Comparison of ENCODE assay signal across 20 cellular contexts in the genomic region with DNA sequence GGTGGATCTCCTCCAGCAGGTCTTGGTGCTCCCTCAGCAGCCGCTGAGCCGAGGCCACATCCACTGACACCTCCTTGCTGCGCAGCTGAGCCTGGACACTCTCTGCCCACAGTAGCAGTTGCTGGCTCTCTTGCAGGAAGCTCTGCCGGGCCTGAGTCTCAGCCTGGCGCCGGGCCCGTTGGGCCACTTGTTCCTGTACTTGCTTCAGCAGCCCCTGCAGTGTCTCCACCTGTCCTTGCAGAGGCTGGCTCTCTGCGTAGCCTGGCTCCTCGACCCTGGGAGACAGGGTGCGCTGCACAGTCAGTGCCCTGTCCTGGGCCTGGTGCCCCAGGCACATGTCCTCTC. TPM values are rescaled to one million over a fixed set of nuclear protein-coding genes. Genes with fewer than 3 reads are reported as not detected.
A peak's percentile ranks its signal among the peaks of the same experiment; 100 is the strongest.
DNase-seq lines count a peak whose midpoint lies in the region; TF ChIP-seq lines count a peak whose summit lies in the region.
"Had no signal": no experiment of that assay in that cellular context is flagged by ENCODE, and none has a peak within 500 bp of the region (broad histone marks: within the 10 kb centered on the region; RNA-seq: fewer than 3 reads in every experiment).

No MANE protein-coding gene starts in this region.

- TF ChIP-seq CTCF in C4-2B (conservative IDR thresholded peaks at IDR 0.05) = no peak
- TF ChIP-seq CTCF in LNCaP clone FGC (IDR thresholded peaks at IDR 0.05; ENCODE audit: control insufficient read depth, extremely low read depth, insufficient read depth) = no peak
- TF ChIP-seq CTCF in endothelial cell (IDR thresholded peaks at IDR 0.05; ENCODE audit: unreplicated experiment) = no peak
- no peak for TF ChIP-seq CTCF in progenitor cell of endocrine pancreas (IDR thresholded peaks at IDR 0.05; ENCODE audit: unreplicated experiment)

- no peaks in the 10 kb centered on the region for H3K9me3 Mint-ChIP-seq in endothelial cell (ENCODE audit: unreplicated experiment)
- no peaks in the 10 kb centered on the region for H3K9me3 Mint-ChIP-seq in progenitor cell of endocrine pancreas (ENCODE audit: low read depth)
- H3K9me3 Mint-ChIP-seq in activated naive CD8-positive, alpha-beta T cell treated with anti-CD3 and anti-CD28 coated beads for 36 hours = no peaks in the 10 kb centered on the region
- H3K9me3 Mint-ChIP-seq: HFFc6; nephron; stimulated activated effector memory CD8-positive, alpha-beta T cell treated with anti-CD3 and anti-CD28 coated beads, Interleukin-12 subunit alpha, Interleukin-12 subunit beta, amount 100 ng/mL, for 72 hours; T-helper 2 cell treated with Interferon-gamma antibody and Interleukin-4, amounts not matched to agents 5 μg/mL and 100 μg/mL, for 36 hours; WTC11 had no signal

- peaks cover 20% of the 10 kb centered on the region for H3K27me3 Mint-ChIP-seq in endothelial cell (ENCODE audit: unreplicated experiment)
- H3K27me3 Mint-ChIP-seq in progenitor cell of endocrine pancreas = peaks cover 36% of the 10 kb centered on the region
- peaks cover 11% of the 10 kb centered on the region for H3K27me3 Mint-ChIP-seq in activated naive CD8-positive, alpha-beta T cell treated with anti-CD3 and anti-CD28 coated beads for 36 hours

- H3K27ac Mint-ChIP-seq in endothelial cell (ENCODE audit: unreplicated experiment) = no peak overlapping the region
- H3K27ac Mint-ChIP-seq in progenitor cell of endocrine pancreas = peak overlapping the region; percentile 57
- H3K27ac Mint-ChIP-seq in activated naive CD8-positive, alpha-beta T cell treated with anti-CD3 and anti-CD28 coated beads for 36 hours = no peak overlapping the region
- H3K27ac Mint-ChIP-seq: HFFc6; nephron; T-helper 2 cell treated with Interferon-gamma antibody and Interleukin-4, amounts not matched to agents 5 μg/mL and 100 μg/mL, for 36 hours; WTC11 had no signal

- no peak overlapping the region for H3K4me3 ChIP-seq in LNCaP clone FGC (ENCODE audit: low read depth, low read length)
- H3K4me3 ChIP-seq: Peyer's patch had no signal

- H3K4me3 Mint-ChIP-seq in endothelial cell (ENCODE audit: unreplicated experiment) (peak overlapping the region; percentile 16), progenitor cell of endocrine pancreas (ENCODE audit: low read depth) (no peak overlapping the region)
- H3K4me3 Mint-ChIP-seq in activated naive CD8-positive, alpha-beta T cell treated with anti-CD3 and anti-CD28 coated beads for 36 hours = no peak overlapping the region
- H3K4me3 Mint-ChIP-seq: HFFc6; nephron; stimulated activated effector memory CD8-positive, alpha-beta T cell treated with anti-CD3 and anti-CD28 coated beads, Interleukin-12 subunit alpha, Interleukin-12 subunit beta, amount 100 ng/mL, for 72 hours; T-helper 2 cell treated with Interferon-gamma antibody and Interleukin-4, amounts not matched to agents 5 μg/mL and 100 μg/mL, for 36 hours; WTC11 had no signal

- H3K36me3 Mint-ChIP-seq in endothelial cell (ENCODE audit: low read depth, unreplicated experiment) (peaks cover 15% of the 10 kb centered on the region), progenitor cell of endocrine pancreas (ENCODE audit: insufficient read depth) (no peaks in the 10 kb centered on the region)
- no peaks in the 10 kb centered on the region for H3K36me3 Mint-ChIP-seq in activated naive CD8-positive, alpha-beta T cell treated with anti-CD3 and anti-CD28 coated beads for 36 hours
- H3K36me3 Mint-ChIP-seq: stimulated activated effector memory CD8-positive, alpha-beta T cell treated with anti-CD3 and anti-CD28 coated beads, Interleukin-12 subunit alpha, Interleukin-12 subunit beta, amount 100 ng/mL, for 72 hours; WTC11 had no signal

- DNase-seq in LNCaP clone FGC (ENCODE audit: low read depth) (peak; percentile 61), endothelial cell (ENCODE audit: low spot score) (no peak), progenitor cell of endocrine pancreas (ENCODE audit: low spot score, unreplicated experiment) (no peak), HPDE6-E6E7 (ENCODE audit: extremely low spot score) (no peak)
- DNase-seq in activated naive CD8-positive, alpha-beta T cell treated with anti-CD3 and anti-CD28 coated beads for 36 hours = no peak
- DNase-seq in activated T-cell treated with anti-CD3 and anti-CD28 coated beads, Interleukin-2, amount 50 U/mL, for 1 hour = no peak
- DNase-seq: activated CD4-positive, alpha-beta T cell treated with anti-CD3 and anti-CD28 coated beads, Interleukin-2, amount 50 U/mL, for 48 hours; activated naive CD4-positive, alpha-beta T cell; amniotic stem cell; HFFc6; left colon; NCI-H187 treated with DMSO at 0.1 percent for 48 hours; Peyer's patch; SK-N-SH; stimulated activated CD4-positive, alpha-beta T cell treated with anti-CD3 and anti-CD28 coated beads, Interleukin-2, amount 100 ng/mL, for 24 hours had no signal

- peak overlapping the region; percentile 82 for H3K27ac ChIP-seq in C4-2B
- H3K27ac ChIP-seq: Peyer's patch had no signal

- H3K4me1 Mint-ChIP-seq in endothelial cell (ENCODE audit: unreplicated experiment) (peaks cover 3% of the 10 kb centered on the region), progenitor cell of endocrine pancreas (ENCODE audit: low read depth) (peaks cover 4% of the 10 kb centered on the region)
- peaks cover 2% of the 10 kb centered on the region for H3K4me1 Mint-ChIP-seq in activated naive CD8-positive, alpha-beta T cell treated with anti-CD3 and anti-CD28 coated beads for 36 hours

RNA-seq across cellular contexts. Expression of a gene that starts 15.5 kb away (rescaled TPM):
- total RNA-seq in endothelial cell (ENCODE audit: unreplicated experiment) = 9.4 TPM
- total RNA-seq in progenitor cell of endocrine pancreas = 6.6 and 7.9 TPM in 2 replicates
- under 1 TPM; 0.19 to 0.30 TPM for total RNA-seq in activated naive CD8-positive, alpha-beta T cell treated with anti-CD3 and anti-CD28 coated beads for 36 hours

RNA-seq across cellular contexts. Expression of a gene that starts 39.7 kb away (rescaled TPM):
- 2.9 TPM for total RNA-seq in endothelial cell (ENCODE audit: unreplicated experiment)
- total RNA-seq in progenitor cell of endocrine pancreas = 13.1 and 13.8 TPM in 2 replicates
- 1 to 10 TPM; 2.1 to 2.2 TPM for total RNA-seq in activated naive CD8-positive, alpha-beta T cell treated with anti-CD3 and anti-CD28 coated beads for 36 hours

RNA-seq across cellular contexts. Expression of a gene that starts 50.4 kb away (rescaled TPM):
- total RNA-seq in endothelial cell (ENCODE audit: unreplicated experiment) (13.8 TPM), progenitor cell of endocrine pancreas (18.0 and 26.2 TPM in 2 replicates)
- 10 to 100 TPM in 1 of 2 experiments, 1 to 10 TPM in 1; 9.4 to 10.9 TPM for total RNA-seq in activated naive CD8-positive, alpha-beta T cell treated with anti-CD3 and anti-CD28 coated beads for 36 hours
